In the genomic region with DNA sequence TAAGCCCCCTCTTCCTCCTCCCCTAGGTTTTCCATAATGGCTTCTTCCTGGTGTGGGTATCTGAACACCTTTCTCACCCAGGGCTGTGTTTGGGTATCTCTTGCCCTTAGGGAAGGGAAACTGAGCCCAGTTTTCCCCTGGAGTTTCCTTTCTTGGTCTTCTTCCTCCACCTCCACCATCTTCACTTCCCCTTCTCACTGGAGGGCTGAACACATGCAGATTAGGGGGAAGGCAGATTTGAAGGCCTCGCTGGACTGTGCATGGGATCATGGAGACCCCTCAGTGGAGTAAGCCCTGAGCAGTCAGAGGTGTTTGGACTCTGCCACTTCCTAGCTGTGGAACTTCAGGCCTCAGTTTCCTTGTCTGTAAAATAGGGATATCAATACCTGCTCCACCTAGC, we compare ENCODE assay signal across 20 cellular contexts.
"Had no signal": no experiment of that assay in that cellular context is flagged by ENCODE, and none has a peak within 500 bp of the region (broad histone marks: within the 10 kb centered on the region; RNA-seq: fewer than 3 reads in every experiment).

No MANE protein-coding gene starts in this region.

- H3K27ac Mint-ChIP-seq: type B pancreatic cell had no signal

- H2AFZ ChIP-seq: parathyroid adenoma had no signal

- H3K9me3 ChIP-seq: esophagus squamous epithelium, psoas muscle, spleen had no signal

- H3K4me3 ChIP-seq: esophagus squamous epithelium, lung, psoas muscle, spleen had no signal

- H3K9me3 Mint-ChIP-seq: natural killer cell treated with Interleukin-12 subunit alpha and Interleukin-12 subunit beta and Interleukin-15 and Interleukin-18, amount 100 ng/mL, for 72 hours; type B pancreatic cell had no signal

- H3K4me3 Mint-ChIP-seq: natural killer cell treated with Interleukin-12 subunit alpha and Interleukin-12 subunit beta and Interleukin-15 and Interleukin-18, amount 100 ng/mL, for 72 hours; type B pancreatic cell had no signal

- DNase-seq: dermis blood vessel endothelial cell; esophagus squamous epithelium; foreskin fibroblast; left colon; left ventricle myocardium superior; mesenchymal stem cell; midbrain; psoas muscle; spleen; stimulated activated CD4-positive, alpha-beta T cell treated with anti-CD3 and anti-CD28 coated beads, Interleukin-15, amount 100 ng/mL, for 24 hours; stimulated activated CD4-positive, alpha-beta T cell treated with anti-CD3 and anti-CD28 coated beads, Interleukin-1b, Interleukin-23, amount 100 ng/mL, for 48 hours; stimulated activated CD4-positive, alpha-beta T cell treated with anti-CD3 and anti-CD28 coated beads, Interleukin-4, amount 100 ng/mL, for 4 hours; stimulated activated naive CD4-positive, alpha-beta T cell treated with Interleukin-2 at 50 U/mL for 16 hours had no signal

- FAIRE-seq: colon, urothelium cell line had no signal

- ATAC-seq: left colon; left ventricle myocardium superior; natural killer cell treated with Interleukin-12 subunit alpha and Interleukin-12 subunit beta and Interleukin-15 and Interleukin-18, amount 100 ng/mL, for 72 hours; psoas muscle; sciatic nerve had no signal

- H3K27ac ChIP-seq: esophagus squamous epithelium, parathyroid adenoma, psoas muscle, spleen had no signal

- H3K27me3 Mint-ChIP-seq: natural killer cell treated with Interleukin-12 subunit alpha and Interleukin-12 subunit beta and Interleukin-15 and Interleukin-18, amount 100 ng/mL, for 72 hours; type B pancreatic cell had no signal

- H3K27me3 ChIP-seq: esophagus squamous epithelium, spleen had no signal

- H3K9ac ChIP-seq: parathyroid adenoma had no signal
